Comparison of ENCODE assay signal across 1 cellular context in genomic region chr7:130943336-130943901, GRCh38.
TF ChIP-seq lines count a peak whose summit lies in the region.

No MANE protein-coding gene starts in this region.

TF ChIP-seq in GM23338, 12 proteins besides CTCF, POLR2A, EP300 and RAD21 (continued from another document):
- TF ChIP-seq ZNF462 (CRISPR knock-in tag; IDR thresholded peaks at IDR 0.05): no peak
- no peak for TF ChIP-seq ETS1 (IDR thresholded peaks at IDR 0.05)
